In genomic region chr11:67261942-67262681, GRCh38 we compare ENCODE assay signal across 8 cellular contexts. TPM values are rescaled to one million over a fixed set of nuclear protein-coding genes. Genes with fewer than 3 reads are reported as not detected.
DNase-seq lines count a peak whose midpoint lies in the region; ATAC-seq and TF ChIP-seq lines count a peak whose summit lies in the region.

No MANE protein-coding gene starts in this region.

- H3K27me3 Mint-ChIP-seq in osteocyte (ENCODE audit: unreplicated experiment) = no peaks in the 10 kb centered on the region

- H3K9me3 Mint-ChIP-seq in osteocyte (ENCODE audit: unreplicated experiment) = no peaks in the 10 kb centered on the region

- peaks cover 19% of the 10 kb centered on the region for H3K4me1 ChIP-seq in OCI-LY1 (ENCODE audit: insufficient read depth, low read length, severe bottlenecking)

- intact Hi-C loops in dorsolateral prefrontal cortex (cut with DNase I) = loop anchor here (1.0 to 10.0 kb wide), 3 partner anchors 55 to 147 kb away; partner anchors contain the start of gene KDM2A (in 1 of the 2)

- peaks cover 2% of the 10 kb centered on the region for H3K36me3 Mint-ChIP-seq in osteocyte (ENCODE audit: unreplicated experiment)

- H3K36me3 ChIP-seq in OCI-LY1 (ENCODE audit: insufficient read depth, low read length) = peaks cover 2% of the 10 kb centered on the region; the same call in 1 of the 2 replicates

- H3K27me3 ChIP-seq in OCI-LY1 (ENCODE audit: insufficient read depth, low read length) = no peaks in the 10 kb centered on the region
- H3K27me3 ChIP-seq in dorsolateral prefrontal cortex = no peaks in the 10 kb centered on the region

- DNase-seq in ELF-1 (ENCODE audit: low read depth, low spot score) = peak; percentile 74
- peak in 4 of 10 donors; percentile 38 to 43 (median 40) for DNase-seq in dorsolateral prefrontal cortex
- DNase-seq in osteocyte (ENCODE audit: extremely low spot score, unreplicated experiment) = no peak
- no peak for DNase-seq in activated CD8-positive, alpha-beta memory T cell treated with anti-CD3 and anti-CD28 coated beads, Interleukin-2, amount 50 U/mL, for 48 hours
- DNase-seq in foreskin fibroblast = no peak

- H3K9me2 ChIP-seq in OCI-LY1 (ENCODE audit: low read depth, low read length) = no peaks in the 10 kb centered on the region

- no peaks in the 10 kb centered on the region for H3K9me3 ChIP-seq in OCI-LY1 (ENCODE audit: low read length)

- H3K4me3 ChIP-seq in OCI-LY1 (ENCODE audit: low read depth, low read length, poor library complexity, severe bottlenecking) (peak overlapping the region; percentile 22), dorsolateral prefrontal cortex (peak overlapping the region in 53 of 59 donors; percentile 32 to 67 (median 53)), foreskin fibroblast (ENCODE audit: low read depth in 1 of 2, low read length in 2 of 2) (no peak overlapping the region)

- no peak for ATAC-seq in GM18502 (IDR thresholded peaks at IDR 0.05; ENCODE audit: poor library complexity, unreplicated experiment)
- no peak for ATAC-seq in GM18870 (IDR thresholded peaks at IDR 0.05; ENCODE audit: unreplicated experiment)

- TF ChIP-seq CTCF in OCI-LY1 (IDR thresholded peaks at IDR 0.05; ENCODE audit: low read length) (no peak), dorsolateral prefrontal cortex (IDR thresholded peaks at IDR 0.05 in 54 of 56, conservative IDR thresholded peaks at IDR 0.05 in 2 of 56; ENCODE audit: low read depth in 1 of 56, partially characterized antibody in 56 of 56) (no peak), osteocyte (IDR thresholded peaks at IDR 0.05) (no peak), foreskin fibroblast (IDR thresholded peaks at IDR 0.05; ENCODE audit: low read depth, low read length) (no peak)

- H2AFZ ChIP-seq in OCI-LY1 (ENCODE audit: low read length) = no peak overlapping the region

- peak overlapping the region; percentile 67 for H3K4me3 Mint-ChIP-seq in osteocyte (ENCODE audit: unreplicated experiment)

- H3F3A ChIP-seq in OCI-LY1 (ENCODE audit: insufficient read depth, low read length) = no peaks in the 10 kb centered on the region

- H3K27ac ChIP-seq in OCI-LY1 (ENCODE audit: low read depth, low read length, poor library complexity, severe bottlenecking) (no peak overlapping the region), dorsolateral prefrontal cortex (peak overlapping the region in 23 of 59 donors; percentile 21 to 79 (median 53))

- H3K4me1 Mint-ChIP-seq in osteocyte (ENCODE audit: unreplicated experiment) = peaks cover 21% of the 10 kb centered on the region

- no peak overlapping the region for H3K9ac ChIP-seq in OCI-LY1 (ENCODE audit: low read length)

- H3K4me2 ChIP-seq in OCI-LY1 (ENCODE audit: low read length) = peak overlapping the region; percentile 34

- H3K79me2 ChIP-seq in OCI-LY1 (ENCODE audit: insufficient read depth, low read length) = 0 out of 2 replicates have a peak, but pooled peaks cover 5% of the 10 kb centered on the region

- H4K20me1 ChIP-seq in OCI-LY1 (ENCODE audit: insufficient read depth, low read length) = no peaks in the 10 kb centered on the region

- peak overlapping the region; percentile 67 for H3K27ac Mint-ChIP-seq in osteocyte (ENCODE audit: unreplicated experiment)

RNA-seq across cellular contexts. Expression of gene GRK2, which starts 4.2 kb away (rescaled TPM):
- total RNA-seq in dorsolateral prefrontal cortex (100 to 1,000 TPM in 93 of 120 experiments, 10 to 100 TPM in 27; 63.9 to 144 (median 111) TPM), osteocyte (41.5 and 45.0 TPM in 2 replicates)

RNA-seq across cellular contexts. Expression of gene ANKRD13D, which starts 27.0 kb away (rescaled TPM):
- 100 to 1,000 TPM in 5 of 120 experiments, 10 to 100 TPM in 115; 54.5 to 110 (median 77.3) TPM for total RNA-seq in dorsolateral prefrontal cortex
- total RNA-seq in osteocyte = 54.3 and 56.2 TPM in 2 replicates

RNA-seq across cellular contexts. Expression of gene SSH3, which starts 41.2 kb away (rescaled TPM):
- total RNA-seq in dorsolateral prefrontal cortex = 10 to 100 TPM; 15.0 to 46.9 (median 26.2) TPM
- total RNA-seq in osteocyte = 28.5 and 28.6 TPM in 2 replicates

Comparison
In these comparisons a context has a peak if more than half of its experiments do, and no peak if none do; other contexts are left out.
1. H3K4me3 ChIP-seq: peak in OCI-LY1 (single experiment) and dorsolateral prefrontal cortex (53 of 59); none in foreskin fibroblast (0 of 2).